In genomic region chr13:113458218-113459065, GRCh38 we compare ENCODE assay signal across 10 cellular contexts. TPM values are rescaled to one million over a fixed set of nuclear protein-coding genes. Genes with fewer than 3 reads are reported as not detected.
A peak's percentile ranks its signal among the peaks of the same experiment; 100 is the strongest.
DNase-seq lines count a peak whose midpoint lies in the region; ATAC-seq and TF ChIP-seq lines count a peak whose summit lies in the region.
"Had no signal": no experiment of that assay in that cellular context is flagged by ENCODE, and none has a peak within 500 bp of the region (broad histone marks: within the 10 kb centered on the region; RNA-seq: fewer than 3 reads in every experiment).

No MANE protein-coding gene starts in this region.

- H3K18ac ChIP-seq in trophoblast cell (ENCODE audit: low read length): no peak overlapping the region

- no peak overlapping the region for H2BK120ac ChIP-seq in trophoblast cell (ENCODE audit: insufficient read depth, low read length, poor library complexity)

- H3K27me3 ChIP-seq in SK-N-SH (ENCODE audit: insufficient read depth): no peaks in the 10 kb centered on the region
- no peaks in the 10 kb centered on the region for H3K27me3 ChIP-seq in trophoblast cell (ENCODE audit: insufficient read depth, low read length)
- H3K27me3 ChIP-seq: BLaER1, colonic mucosa had no signal

- no peak overlapping the region for H4K12ac ChIP-seq in trophoblast cell (ENCODE audit: low read depth, low read length)

- no peak overlapping the region for H4K91ac ChIP-seq in trophoblast cell (ENCODE audit: low read depth, low read length)

- H3K23ac ChIP-seq in trophoblast cell (ENCODE audit: low read length): no peak overlapping the region

- POLR2A ChIA-PET in activated CD4-positive, alpha-beta T cell treated with anti-CD3 and anti-CD28 coated beads for 36 hours (lab: Charles Lee): no interaction called here
- POLR2A ChIA-PET in SK-N-SH (lab: Yijun Ruan, JAX): interaction anchor here (0.6 kb wide), 1 partner anchor 24 kb away, joined by 3 read pairs; no protein-coding TSS in a partner anchor

- no peak for ATAC-seq in activated CD4-positive, alpha-beta T cell treated with anti-CD3 and anti-CD28 coated beads for 36 hours
- ATAC-seq in left cardiac atrium (peak; percentile 55 to 62), HG02885 (IDR thresholded peaks at IDR 0.05; ENCODE audit: poor library complexity, unreplicated experiment) (no peak)

- H3K36me3 Mint-ChIP-seq in activated CD4-positive, alpha-beta T cell treated with anti-CD3 and anti-CD28 coated beads for 36 hours (ENCODE audit: low read depth): peaks cover 40% of the 10 kb centered on the region
- no peaks in the 10 kb centered on the region for H3K36me3 Mint-ChIP-seq in type B pancreatic cell

- H3K4me3 ChIP-seq in SK-N-SH (ENCODE audit: low read depth in 2 of 2, low read length in 1 of 2) (no peak overlapping the region), trophoblast cell (ENCODE audit: low read depth, low read length) (no peak overlapping the region)
- H3K4me3 ChIP-seq: BLaER1, colonic mucosa had no signal

- H4K8ac ChIP-seq in trophoblast cell (ENCODE audit: low read depth, low read length): no peak overlapping the region

- H3K4me1 ChIP-seq in SK-N-SH (ENCODE audit: control insufficient read depth in 1 of 2, insufficient read depth in 2 of 2, low read depth in 1 of 2, low read length in 1 of 2) (peaks cover 0 to 22% of the 10 kb centered on the region in 2 experiments; a peak in 3 of 4 replicates), trophoblast cell (ENCODE audit: control insufficient read depth in 1 of 2, insufficient read depth in 2 of 2, low read length in 2 of 2) (no peaks in the 10 kb centered on the region)
- H3K4me1 ChIP-seq: colonic mucosa had no signal

- H3K27ac ChIP-seq in SK-N-SH (ENCODE audit: low read depth in 2 of 2, low read length in 1 of 2) (peak overlapping the region in 1 of 2 experiments; percentile 36; a peak in 1 of 4 replicates), trophoblast cell (ENCODE audit: low read depth, low read length) (no peak overlapping the region)
- H3K27ac ChIP-seq: BLaER1, colonic mucosa had no signal

- H3K4me1 Mint-ChIP-seq in activated CD4-positive, alpha-beta T cell treated with anti-CD3 and anti-CD28 coated beads for 36 hours: no peaks in the 10 kb centered on the region
- H3K4me1 Mint-ChIP-seq in type B pancreatic cell (ENCODE audit: unreplicated experiment): peaks cover 8% of the 10 kb centered on the region

- TF ChIP-seq EP300 in SK-N-SH (IDR thresholded peaks at IDR 0.05; ENCODE audit: borderline replicate concordance in 1 of 2, low read depth in 1 of 2, low read length in 1 of 2): no peak

- H3K4me2 ChIP-seq in SK-N-SH: no peak overlapping the region
- no peak overlapping the region for H3K4me2 ChIP-seq in trophoblast cell (ENCODE audit: low read length)
- H3K4me2 ChIP-seq: BLaER1 had no signal

- peak; percentile 62 for TF ChIP-seq RAD21 in SK-N-SH (IDR thresholded peaks at IDR 0.05; ENCODE audit: low read length)

- no peak overlapping the region for H3K4ac ChIP-seq in trophoblast cell (ENCODE audit: low read depth, low read length)

- no peaks in the 10 kb centered on the region for H3K9me2 ChIP-seq in SK-N-SH

- H3K36me3 ChIP-seq in SK-N-SH (replicated peaks in 1 of 2; ENCODE audit: control insufficient read depth in 1 of 2, insufficient read depth in 2 of 2, low read length in 1 of 2): peaks cover 16 to 72% of the 10 kb centered on the region in 2 experiments
- peaks cover 47 to 58% of the 10 kb centered on the region in 2 experiments for H3K36me3 ChIP-seq in trophoblast cell (ENCODE audit: control insufficient read depth in 1 of 2, insufficient read depth in 2 of 2, low read length in 2 of 2)

- H2BK5ac ChIP-seq in trophoblast cell (ENCODE audit: low read depth, low read length, poor library complexity): no peak overlapping the region

- H3K9ac ChIP-seq in SK-N-SH (no peak overlapping the region), trophoblast cell (ENCODE audit: low read length) (no peak overlapping the region)
- H3K9ac ChIP-seq: BLaER1 had no signal

- no peak overlapping the region for H3K4me3 Mint-ChIP-seq in activated CD4-positive, alpha-beta T cell treated with anti-CD3 and anti-CD28 coated beads for 36 hours
- no peak overlapping the region for H3K4me3 Mint-ChIP-seq in type B pancreatic cell

- CTCF ChIA-PET in activated CD4-positive, alpha-beta T cell treated with anti-CD3 and anti-CD28 coated beads for 36 hours (lab: Charles Lee): interaction anchor here (1.6 kb wide), 1 partner anchor 8 kb away, joined by 7 read pairs; no protein-coding TSS in a partner anchor
- CTCF ChIA-PET in SK-N-SH (lab: Yijun Ruan, JAX): interaction anchor here (0.7 to 9.0 kb wide), 29 partner anchors 8 to 289 kb away, joined by 3 to 128 read pairs (median 7); partner anchors contain the start of gene DCUN1D2

- H3F3A ChIP-seq in SK-N-SH (replicated peaks; ENCODE audit: insufficient read depth): no peaks in the 10 kb centered on the region

- peak; percentile 64 for TF ChIP-seq CTCF in SK-N-SH (IDR thresholded peaks at IDR 0.05)
- TF ChIP-seq CTCF in type B pancreatic cell (conservative IDR thresholded peaks at IDR 0.05): peak; percentile 64

- H3K79me1 ChIP-seq in trophoblast cell (ENCODE audit: low read length): no peaks in the 10 kb centered on the region

- H3K79me2 ChIP-seq in SK-N-SH (ENCODE audit: insufficient read depth) (no peaks in the 10 kb centered on the region), trophoblast cell (ENCODE audit: control insufficient read depth, insufficient read depth, low read length, poor library complexity) (no peaks in the 10 kb centered on the region)

- H2AFZ ChIP-seq in SK-N-SH (ENCODE audit: low read depth) (no peak overlapping the region), trophoblast cell (ENCODE audit: insufficient read depth, low read length, poor library complexity) (no peak overlapping the region)

- H3K27me3 Mint-ChIP-seq in activated CD4-positive, alpha-beta T cell treated with anti-CD3 and anti-CD28 coated beads for 36 hours: no peaks in the 10 kb centered on the region
- no peaks in the 10 kb centered on the region for H3K27me3 Mint-ChIP-seq in type B pancreatic cell

- H2BK12ac ChIP-seq in trophoblast cell (ENCODE audit: low read length): no peak overlapping the region

- no peaks in the 10 kb centered on the region for H4K20me1 ChIP-seq in SK-N-SH (ENCODE audit: insufficient read depth)
- H4K20me1 ChIP-seq: BLaER1 had no signal

- intact Hi-C loops in activated CD4-positive, alpha-beta T cell treated with anti-CD3 and anti-CD28 coated beads for 36 hours (cut with DNase I, micrococcal nuclease): loop anchor here in 1 of 2 experiments (5.0 kb wide), 1 partner anchor 104 kb away; no protein-coding TSS in a partner anchor
- intact Hi-C loops in left cardiac atrium (cut with DNase I): loop anchor here (5.0 to 10.0 kb wide), 3 partner anchors 39 to 106 kb away; no protein-coding TSS in a partner anchor

- DNase-seq in activated CD4-positive, alpha-beta T cell treated with anti-CD3 and anti-CD28 coated beads for 36 hours: peak; percentile 16
- DNase-seq in activated CD4-positive, alpha-beta T cell treated with anti-CD3 and anti-CD28 coated beads for 4 hours: no peak
- DNase-seq in SK-N-SH (peak; percentile 89), left cardiac atrium (no peak), type B pancreatic cell (ENCODE audit: extremely low spot score, unreplicated experiment) (no peak), trophoblast cell (no peak)
- no peak for DNase-seq in activated naive CD4-positive, alpha-beta T cell (lab: John Stamatoyannopoulos, UW)
- DNase-seq: colonic mucosa had no signal

- no peak overlapping the region for H3K14ac ChIP-seq in trophoblast cell (ENCODE audit: low read length)

- H3K9me3 Mint-ChIP-seq in activated CD4-positive, alpha-beta T cell treated with anti-CD3 and anti-CD28 coated beads for 36 hours (ENCODE audit: low read depth): no peaks in the 10 kb centered on the region
- H3K9me3 Mint-ChIP-seq in type B pancreatic cell: no peaks in the 10 kb centered on the region

- H2AK5ac ChIP-seq in trophoblast cell (ENCODE audit: low read length): no peak overlapping the region

- H3K27ac Mint-ChIP-seq in activated CD4-positive, alpha-beta T cell treated with anti-CD3 and anti-CD28 coated beads for 36 hours: no peak overlapping the region
- no peak overlapping the region for H3K27ac Mint-ChIP-seq in type B pancreatic cell

- WGBS in SK-N-SH (ENCODE audit: low lambda C conversion rate): 69% methylated on average over 14 of the region's 23 CpGs
- WGBS in trophoblast cell (ENCODE audit: extremely low coverage, insufficient coverage, insufficient read length): no CpG with 5 or more reads among the region's 23 CpGs

- H3K9me3 ChIP-seq in SK-N-SH (no peaks in the 10 kb centered on the region), trophoblast cell (ENCODE audit: insufficient read depth, low read depth, low read length) (peaks cover 5% of the 10 kb centered on the region)
- H3K9me3 ChIP-seq: BLaER1, colonic mucosa had no signal

TF ChIP-seq in SK-N-SH, 30 proteins besides CTCF, POLR2A, EP300 and RAD21:
- TF ChIP-seq SMC3 (IDR thresholded peaks at IDR 0.05; ENCODE audit: low read depth, low read length): peak; percentile 29; the same call in 1 of the 2 replicates
- no peak for TF ChIP-seq TCF12 (IDR thresholded peaks at IDR 0.05)
- TF ChIP-seq USF2 (IDR thresholded peaks at IDR 0.05; ENCODE audit: borderline replicate concordance, low read depth, low read length): no peak

RNA-seq across cellular contexts. Expression of gene ADPRHL1, which starts 5.2 kb away (rescaled TPM):
- under 1 TPM; 0.25 to 0.49 TPM for total RNA-seq in activated CD4-positive, alpha-beta T cell treated with anti-CD3 and anti-CD28 coated beads for 36 hours
- 1.0 and 1.2 TPM in 2 replicates for polyA plus RNA-seq in SK-N-SH (2012; rRNA removed)
- 0.64 and 0.81 TPM in 2 replicates for polyA plus RNA-seq in SK-N-SH (2012; cell fraction: cytosol; rRNA removed)
- 4.6 and 4.9 TPM in 2 replicates for polyA plus RNA-seq in SK-N-SH (2012; cell fraction: nucleus; rRNA removed)
- total RNA-seq in left cardiac atrium: 100 to 1,000 TPM; 241 to 245 TPM
- total RNA-seq in type B pancreatic cell (ENCODE audit: low replicate concordance): 2.5 and 4.1 TPM in 2 replicates
- polyA plus RNA-seq in trophoblast cell (2013): 1.4 TPM in 2 replicates

RNA-seq across cellular contexts. Expression of gene DCUN1D2, which starts 32.1 kb away (rescaled TPM):
- 10 to 100 TPM; 12.1 to 15.3 TPM for total RNA-seq in activated CD4-positive, alpha-beta T cell treated with anti-CD3 and anti-CD28 coated beads for 36 hours
- polyA plus RNA-seq in SK-N-SH (2012; rRNA removed): 11.0 and 13.0 TPM in 2 replicates
- 7.2 and 7.4 TPM in 2 replicates for polyA plus RNA-seq in SK-N-SH (2012; cell fraction: cytosol; rRNA removed)
- polyA plus RNA-seq in SK-N-SH (2012; cell fraction: nucleus; rRNA removed): 58.3 and 68.7 TPM in 2 replicates
- total RNA-seq in left cardiac atrium (10 to 100 TPM; 81.1 to 94.3 TPM), type B pancreatic cell (ENCODE audit: low replicate concordance) (17.2 and 29.2 TPM in 2 replicates)
- polyA plus RNA-seq in trophoblast cell (2013): 15.9 and 16.7 TPM in 2 replicates

Comparison
In these comparisons a context has a peak if more than half of its experiments do, and no peak if none do; other contexts are left out.
1. DNase-seq: peak in activated CD4-positive, alpha-beta T cell treated with anti-CD3 and anti-CD28 coated beads for 36 hours (single experiment) and SK-N-SH (single experiment); none in activated CD4-positive, alpha-beta T cell treated with anti-CD3 and anti-CD28 coated beads for 4 hours (0 of 2), left cardiac atrium (single experiment), type B pancreatic cell (single experiment), activated naive CD4-positive, alpha-beta T cell (0 of 4) and trophoblast cell (0 of 2).
2. ATAC-seq: peak in left cardiac atrium (2 of 2); none in activated CD4-positive, alpha-beta T cell treated with anti-CD3 and anti-CD28 coated beads for 36 hours (single experiment) and HG02885 (single experiment).
3. RNA of gene ADPRHL1, which starts 5.2 kb away (total RNA-seq): 241 to 245 TPM in left cardiac atrium; 2.5 to 4.1 TPM in type B pancreatic cell and 0.25 to 0.49 TPM in activated CD4-positive, alpha-beta T cell treated with anti-CD3 and anti-CD28 coated beads for 36 hours; every median in the first group is over 10 times any median in the second.